Comparison of ENCODE assay signal across 21 cellular contexts in the genomic region with DNA sequence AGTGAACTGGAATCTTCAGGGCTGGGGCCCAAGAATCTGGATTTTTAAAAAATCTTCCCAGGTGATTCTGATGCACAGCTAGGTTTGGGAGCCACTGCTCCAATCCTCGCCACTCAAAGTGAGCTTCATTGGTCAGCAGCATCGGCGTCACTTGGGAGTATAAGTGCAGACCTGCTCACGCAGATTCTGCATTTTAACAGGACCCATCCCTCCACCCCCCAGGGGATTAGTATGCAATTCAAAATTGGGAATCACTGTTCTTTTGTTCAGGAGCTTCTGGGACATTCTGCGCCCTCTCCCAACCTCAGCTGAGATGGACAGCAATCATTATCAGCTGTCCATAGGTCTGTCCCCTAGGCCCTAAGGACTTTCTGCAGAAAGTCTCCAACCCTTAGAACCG. TPM values are rescaled to one million over a fixed set of nuclear protein-coding genes. Genes with fewer than 3 reads are reported as not detected.
DNase-seq lines count a peak whose midpoint lies in the region; ATAC-seq and TF ChIP-seq lines count a peak whose summit lies in the region.
"Had no signal": no experiment of that assay in that cellular context is flagged by ENCODE, and none has a peak within 500 bp of the region (broad histone marks: within the 10 kb centered on the region; RNA-seq: fewer than 3 reads in every experiment).

No MANE protein-coding gene starts in this region.

- H3K14ac ChIP-seq in H9 (ENCODE audit: insufficient read depth, low read length), result no peak overlapping the region

- no peak overlapping the region for H2BK120ac ChIP-seq in H9 (ENCODE audit: low read depth, low read length, poor library complexity, severe bottlenecking)

- no peak for ATAC-seq in natural killer cell treated with Interleukin-12 subunit alpha and Interleukin-12 subunit beta and Interleukin-15 and Interleukin-18, amount 100 ng/mL, for 72 hours
- no peak for ATAC-seq in natural killer cell
- ATAC-seq in HG02973 (IDR thresholded peaks at IDR 0.05; ENCODE audit: unreplicated experiment), result no peak
- no peak for ATAC-seq in gastroesophageal sphincter
- no peak for ATAC-seq in HG03460 (IDR thresholded peaks at IDR 0.05; ENCODE audit: unreplicated experiment)
- ATAC-seq: A549; CD8-positive, alpha-beta T cell; K562 had no signal

- H2AFZ ChIP-seq in H9 (ENCODE audit: low read length), result no peak overlapping the region

- H4K91ac ChIP-seq in H9 (ENCODE audit: insufficient read length, low read depth, low read length), result no peak overlapping the region

- no peak overlapping the region for H3K4me3 Mint-ChIP-seq in natural killer cell treated with Interleukin-12 subunit alpha and Interleukin-12 subunit beta and Interleukin-15 and Interleukin-18, amount 100 ng/mL, for 72 hours
- H3K4me3 Mint-ChIP-seq in natural killer cell, result no peak overlapping the region
- no peak overlapping the region; a peak in 1 of 5 replicates for H3K4me3 Mint-ChIP-seq in H9
- H3K4me3 Mint-ChIP-seq in endodermal cell, result no peak overlapping the region
- H3K4me3 Mint-ChIP-seq: CD8-positive, alpha-beta T cell had no signal

- peaks cover 12 to 21% of the 10 kb centered on the region in 2 donors for H3K4me1 Mint-ChIP-seq in natural killer cell treated with Interleukin-12 subunit alpha and Interleukin-12 subunit beta and Interleukin-15 and Interleukin-18, amount 100 ng/mL, for 72 hours (ENCODE audit: low read depth in 2 of 2)
- peaks cover 0 to 5% of the 10 kb centered on the region in 2 donors for H3K4me1 Mint-ChIP-seq in natural killer cell
- H3K4me1 Mint-ChIP-seq in H9, result peaks cover 11 to 26% of the 10 kb centered on the region in 2 experiments
- H3K4me1 Mint-ChIP-seq in endodermal cell, result peaks cover 13% of the 10 kb centered on the region

- no peak overlapping the region for H3K23ac ChIP-seq in H9 (ENCODE audit: insufficient read length, low read depth, low read length)

- no peak overlapping the region for H4K8ac ChIP-seq in H9 (replicated peaks; ENCODE audit: insufficient read length, low read depth, low read length)

- no peak overlapping the region for H3T11ph ChIP-seq in H9 (ENCODE audit: low read length)

- H3K27me3 ChIP-seq in H9 (ENCODE audit: insufficient read depth, low read length), result no peaks in the 10 kb centered on the region; the same call in 1 of the 2 replicates
- H3K27me3 ChIP-seq in endodermal cell (ENCODE audit: control insufficient read depth, insufficient read depth, low read length, poor library complexity, severe bottlenecking), result no peaks in the 10 kb centered on the region
- H3K27me3 ChIP-seq in sigmoid colon, result peaks cover 0 to 5% (median 0%) of the 10 kb centered on the region in 3 donors
- peaks cover 9% of the 10 kb centered on the region for H3K27me3 ChIP-seq in gastroesophageal sphincter

- intact Hi-C loops in natural killer cell (cut with micrococcal nuclease), result no loop called here
- intact Hi-C loops in sigmoid colon (cut with DNase I), result no loop called here

- H3K4me3 ChIP-seq in endodermal cell (ENCODE audit: low read length) (no peak overlapping the region), sigmoid colon (no peak overlapping the region), gastroesophageal sphincter (no peak overlapping the region)
- H3K4me3 ChIP-seq: A549, K562 had no signal

- no peaks in the 10 kb centered on the region for H3K79me2 ChIP-seq in H9 (ENCODE audit: insufficient read depth, low read length)

- H3K27ac ChIP-seq in H9 (ENCODE audit: insufficient read length, low read depth, low read length), result no peak overlapping the region
- no peak overlapping the region for H3K27ac ChIP-seq in endodermal cell (ENCODE audit: low read depth, low read length)
- H3K27ac ChIP-seq in sigmoid colon, result no peak overlapping the region
- no peak overlapping the region for H3K27ac ChIP-seq in gastroesophageal sphincter
- H3K27ac ChIP-seq: A549, HL-60 had no signal

- H4K20me1 ChIP-seq in H9 (ENCODE audit: control insufficient read depth, insufficient read depth, insufficient read length), result no peaks in the 10 kb centered on the region

- no peak overlapping the region for H3K56ac ChIP-seq in H9 (ENCODE audit: insufficient read length, low read depth, low read length)

- no peaks in the 10 kb centered on the region for H3K79me1 ChIP-seq in H9 (ENCODE audit: insufficient read depth, low read depth, low read length, poor library complexity, severe bottlenecking)

- no peaks in the 10 kb centered on the region for H3K23me2 ChIP-seq in H9 (ENCODE audit: insufficient read length, low read depth, low read length, poor library complexity, severe bottlenecking)

- no peaks in the 10 kb centered on the region for H3K9me3 Mint-ChIP-seq in natural killer cell treated with Interleukin-12 subunit alpha and Interleukin-12 subunit beta and Interleukin-15 and Interleukin-18, amount 100 ng/mL, for 72 hours
- H3K9me3 Mint-ChIP-seq in natural killer cell, result no peaks in the 10 kb centered on the region
- H3K9me3 Mint-ChIP-seq in H9, result no peaks in the 10 kb centered on the region
- no peaks in the 10 kb centered on the region for H3K9me3 Mint-ChIP-seq in endodermal cell
- H3K9me3 Mint-ChIP-seq: CD8-positive, alpha-beta T cell had no signal

- H3K36me3 Mint-ChIP-seq in natural killer cell treated with Interleukin-12 subunit alpha and Interleukin-12 subunit beta and Interleukin-15 and Interleukin-18, amount 100 ng/mL, for 72 hours, result no peaks in the 10 kb centered on the region
- H3K36me3 Mint-ChIP-seq in natural killer cell (no peaks in the 10 kb centered on the region), H9 (ENCODE audit: insufficient read depth in 1 of 3, low read depth in 3 of 3) (no peaks in the 10 kb centered on the region), endodermal cell (ENCODE audit: low read depth) (no peaks in the 10 kb centered on the region)
- H3K36me3 Mint-ChIP-seq: CD8-positive, alpha-beta T cell had no signal

- no peak overlapping the region for H3K4ac ChIP-seq in H9 (ENCODE audit: low read depth, low read length)

- no peaks in the 10 kb centered on the region for H3K9me3 ChIP-seq in H9 (ENCODE audit: control insufficient read depth, low read depth, low read length)
- no peaks in the 10 kb centered on the region for H3K9me3 ChIP-seq in endodermal cell (ENCODE audit: control insufficient read depth, low read length)
- no peaks in the 10 kb centered on the region for H3K9me3 ChIP-seq in sigmoid colon
- H3K9me3 ChIP-seq in gastroesophageal sphincter, result no peaks in the 10 kb centered on the region
- H3K9me3 ChIP-seq: A549 had no signal

- no peak overlapping the region for H2BK20ac ChIP-seq in H9 (ENCODE audit: low read depth, low read length, poor library complexity, severe bottlenecking)

- no peak overlapping the region for H4K5ac ChIP-seq in H9 (ENCODE audit: insufficient read length, low read depth, low read length)

- H3K4me2 ChIP-seq in H9 (ENCODE audit: insufficient read depth, insufficient read length, low read length), result no peak overlapping the region
- H3K4me2 ChIP-seq: A549 had no signal

- no peaks in the 10 kb centered on the region for H3K36me3 ChIP-seq in endodermal cell (ENCODE audit: control insufficient read depth, insufficient read depth, low read length)
- no peaks in the 10 kb centered on the region for H3K36me3 ChIP-seq in sigmoid colon
- H3K36me3 ChIP-seq in gastroesophageal sphincter, result no peaks in the 10 kb centered on the region

- H2AK5ac ChIP-seq in H9 (ENCODE audit: insufficient read length, low read length), result no peak overlapping the region

- DNase-seq in natural killer cell treated with Interleukin-12 subunit alpha and Interleukin-12 subunit beta and Interleukin-15 and Interleukin-18, amount 100 ng/mL, for 72 hours (ENCODE audit: low spot score), result peak; percentile 28
- DNase-seq in natural killer cell, result no peak
- DNase-seq in H9, result peak; percentile 9
- DNase-seq in endodermal cell, result peak; percentile 34
- DNase-seq in sigmoid colon, result peak; percentile 13
- DNase-seq: AML-193; Calu3; CD8-positive, alpha-beta T cell; DMS79 treated with DMSO at 0.1 percent for 48 hours; GF-D8; HCEC 1CT; IMR-90 had no signal

- no peak overlapping the region for H3K18ac ChIP-seq in H9 (ENCODE audit: insufficient read length, low read depth, low read length)

- no peak overlapping the region for H3K27ac Mint-ChIP-seq in natural killer cell treated with Interleukin-12 subunit alpha and Interleukin-12 subunit beta and Interleukin-15 and Interleukin-18, amount 100 ng/mL, for 72 hours
- no peak overlapping the region for H3K27ac Mint-ChIP-seq in natural killer cell
- no peak overlapping the region for H3K27ac Mint-ChIP-seq in H9
- no peak overlapping the region for H3K27ac Mint-ChIP-seq in endodermal cell
- H3K27ac Mint-ChIP-seq: CD8-positive, alpha-beta T cell had no signal

- H3K4me1 ChIP-seq in H9 (ENCODE audit: insufficient read depth, low read length) (no peaks in the 10 kb centered on the region), endodermal cell (ENCODE audit: control insufficient read depth, insufficient read depth, low read length) (peaks cover 3% of the 10 kb centered on the region), sigmoid colon (no peaks in the 10 kb centered on the region), gastroesophageal sphincter (no peaks in the 10 kb centered on the region)
- H3K4me1 ChIP-seq: A549 had no signal

- no CpG with 5 or more reads among the region's 6 CpGs for WGBS in H9 (ENCODE audit: extremely low coverage, insufficient read length, low lambda C conversion rate)
- 88 to 92% methylated on average over 4 to 6 of the region's 6 CpGs for WGBS in endodermal cell (ENCODE audit: insufficient coverage in 1 of 2, insufficient read length in 1 of 2), 2 experiments
- WGBS in sigmoid colon, 2 donors, result 93 to 94% methylated on average over 6 of the region's 6 CpGs
- WGBS in gastroesophageal sphincter (ENCODE audit: low coverage in 1 of 2), 2 donors, result 86% methylated on average over 1 to 3 of the region's 6 CpGs

- no peak overlapping the region for H2BK15ac ChIP-seq in H9 (ENCODE audit: low read depth, low read length)

- H2BK12ac ChIP-seq in H9 (ENCODE audit: insufficient read length, low read depth, low read length), result no peak overlapping the region

- TF ChIP-seq CTCF in natural killer cell (IDR thresholded peaks at IDR 0.05) (no peak), H9 (conservative IDR thresholded peaks at IDR 0.05) (no peak), endodermal cell (conservative IDR thresholded peaks at IDR 0.05) (no peak), sigmoid colon (IDR thresholded peaks at IDR 0.05) (no peak), gastroesophageal sphincter (IDR thresholded peaks at IDR 0.05) (no peak)

- TF ChIP-seq POLR2A in sigmoid colon (IDR thresholded peaks at IDR 0.05), result no peak
- no peak for TF ChIP-seq POLR2A in gastroesophageal sphincter (IDR thresholded peaks at IDR 0.05)

- no peak for TF ChIP-seq EP300 in sigmoid colon (IDR thresholded peaks at IDR 0.05)
- TF ChIP-seq EP300 in gastroesophageal sphincter (IDR thresholded peaks at IDR 0.05), result no peak

- no peaks in the 10 kb centered on the region for H3K27me3 Mint-ChIP-seq in natural killer cell treated with Interleukin-12 subunit alpha and Interleukin-12 subunit beta and Interleukin-15 and Interleukin-18, amount 100 ng/mL, for 72 hours
- H3K27me3 Mint-ChIP-seq in natural killer cell (ENCODE audit: low read depth in 2 of 2) (no peaks in the 10 kb centered on the region), H9 (ENCODE audit: low read depth) (peaks cover 13% of the 10 kb centered on the region), endodermal cell (ENCODE audit: insufficient read depth) (peaks cover 1% of the 10 kb centered on the region)

- no peak overlapping the region for H2BK5ac ChIP-seq in H9 (ENCODE audit: insufficient read length, low read length)

- H3K9ac ChIP-seq in H9 (ENCODE audit: extremely low read depth, insufficient read length, low read length), result no peak overlapping the region
- H3K9ac ChIP-seq in endodermal cell (ENCODE audit: extremely low read depth, low read length, poor library complexity, severe bottlenecking), result no peak overlapping the region

RNA-seq across cellular contexts. Expression of gene LGR6, which starts 53.5 kb away (rescaled TPM):
- 1 to 10 TPM; 5.8 to 5.9 TPM for total RNA-seq in natural killer cell treated with Interleukin-12 subunit alpha and Interleukin-12 subunit beta and Interleukin-15 and Interleukin-18, amount 100 ng/mL, for 72 hours
- total RNA-seq in natural killer cell, result 10 to 100 TPM; 58.3 to 65.2 (median 60.9) TPM
- total RNA-seq in H9 (2021), result 0.66 and 1.0 TPM in 2 replicates
- 1 to 10 TPM in 1 of 2 donors, under 1 TPM in 1; 0.73 to 1.5 TPM for total RNA-seq in endodermal cell
- polyA plus RNA-seq in endodermal cell (2013, experiment 1 of 2), result 0.57 TPM
- polyA plus RNA-seq in endodermal cell (2013, experiment 2 of 2), result 0.79 TPM
- under 1 TPM in 2 of 4 donors, not detected in 2; 0.14 to 0.28 TPM for total RNA-seq in sigmoid colon
- 1 to 10 TPM in 1 of 3 donors, not detected in 2; 1.0 TPM for polyA plus RNA-seq in sigmoid colon
- total RNA-seq in gastroesophageal sphincter, result 1 to 10 TPM in 1 of 4 donors, under 1 TPM in 3; 0.12 to 2.8 (median 0.48) TPM
- total RNA-seq: Calu3, H4, HT1080, IMR-90 had no signal
- polyA plus RNA-seq: BJ, IMR-90 had no signal

Comparison
In these comparisons a context has a peak if more than half of its experiments do, and no peak if none do; other contexts are left out.
1. RNA of gene LGR6, which starts 53.5 kb away (total RNA-seq): 58.3 to 65.2 TPM in natural killer cell; 5.8 to 5.9 TPM in natural killer cell treated with Interleukin-12 subunit alpha and Interleukin-12 subunit beta and Interleukin-15 and Interleukin-18, amount 100 ng/mL, for 72 hours, 0.73 to 1.5 TPM in endodermal cell, 0.66 to 1.0 TPM in H9, 0.12 to 2.8 TPM in gastroesophageal sphincter and 0.14 to 0.28 TPM in sigmoid colon; every median in the first group is over 4 times any median in the second.